2 cellular contexts compared by ENCODE assay signal in the genomic region with DNA sequence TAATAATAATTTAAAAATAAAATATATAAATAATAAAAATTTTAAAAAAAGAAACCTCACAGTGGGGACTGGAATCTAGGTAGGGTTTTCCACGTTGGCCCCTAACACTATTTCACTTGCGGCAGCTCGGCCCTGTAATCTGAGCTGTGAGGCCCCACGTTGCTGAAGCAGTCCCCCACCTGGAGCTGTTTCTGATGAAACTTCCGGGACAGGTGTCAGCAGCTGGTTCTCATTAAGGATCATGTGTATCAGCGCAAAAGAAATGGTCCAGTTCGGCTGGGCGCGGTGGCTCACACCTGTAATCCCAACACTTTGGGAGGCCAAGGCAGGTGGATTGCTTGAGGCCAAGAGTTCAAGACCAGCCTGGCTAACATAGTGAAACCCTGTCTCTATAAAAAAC.
A peak's percentile ranks its signal among the peaks of the same experiment; 100 is the strongest.
TF ChIP-seq lines count a peak whose summit lies in the region.

No MANE protein-coding gene starts in this region.

TF ChIP-seq in HepG2, 621 proteins besides CTCF, POLR2A, EP300 and RAD21:
- peak in 1 of 2 experiments; percentile 89; a peak in 2 of 4 replicates for TF ChIP-seq ATF4 (CRISPR knock-in tag; IDR thresholded peaks at IDR 0.05)
- TF ChIP-seq GABPA (IDR thresholded peaks at IDR 0.05; ENCODE audit: low read depth, low read length), result no peak
- TF ChIP-seq GABPA (CRISPR knock-in tag; IDR thresholded peaks at IDR 0.05; ENCODE audit: low read depth), result peak; percentile 65
- TF ChIP-seq GABPB1 (CRISPR knock-in tag; IDR thresholded peaks at IDR 0.05), result peak; percentile 50
- no peak for TF ChIP-seq ZNF605 (CRISPR knock-in tag; IDR thresholded peaks at IDR 0.05)
- no peak for TF ChIP-seq ZNF251 (CRISPR knock-in tag; IDR thresholded peaks at IDR 0.05)
- no peak for TF ChIP-seq ZNF570 (CRISPR knock-in tag; IDR thresholded peaks at IDR 0.05; ENCODE audit: borderline replicate concordance)

TF ChIP-seq in GM12878, 131 proteins besides CTCF, POLR2A, EP300 and RAD21:
- TF ChIP-seq TCF12 (IDR thresholded peaks at IDR 0.05; ENCODE audit: low read depth, low read length), result 0 out of 2 replicates have a peak, but pooled peaks have one; percentile 7
- no peak for TF ChIP-seq EZH2 (IDR thresholded peaks at IDR 0.05; ENCODE audit: borderline replicate concordance, control insufficient read depth, low read depth, low read length)
TF ChIP-seq in GM12878: peak in this region for 1.
